Comparison of ENCODE assay signal across 27 cellular contexts in genomic region chr2:9328931-9329330, GRCh38.
"Had no signal": no experiment of that assay in that cellular context is flagged by ENCODE, and none has a peak within 500 bp of the region (broad histone marks: within the 10 kb centered on the region; RNA-seq: fewer than 3 reads in every experiment).

No MANE protein-coding gene starts in this region.

- H3K9me3 Mint-ChIP-seq: activated T-cell treated with anti-CD3 and anti-CD28 coated beads, Interleukin-2, amount 50 U/mL, for 72 hours; naive thymus-derived CD4-positive, alpha-beta T cell; T-helper 1 cell treated with Interleukin-12 subunit alpha and Interleukin-12 subunit beta and Interleukin-4 antibody, amounts not matched to agents 30 μg/mL and 1 μg/mL, for 36 hours had no signal

- DNase-seq: activated CD4-positive, alpha-beta T cell treated with anti-CD3 and anti-CD28 coated beads, Interleukin-2, amount 50 U/mL, for 1 hour; activated CD4-positive, CD25-positive, alpha-beta regulatory T cell treated with anti-CD3 and anti-CD28 coated beads, Interleukin-2, amount 50 U/mL, for 72 hours; activated CD8-positive, alpha-beta memory T cell treated with anti-CD3 and anti-CD28 coated beads, Interleukin-2, amount 50 U/mL, for 4 hours; activated effector memory CD4-positive, alpha-beta T cell treated with anti-CD3 and anti-CD28 coated beads, Interleukin-2, amount 50 U/mL, for 16 hours; activated naive CD4-positive, alpha-beta T cell treated with anti-CD3 and anti-CD28 coated beads, Interleukin-2, amount 50 U/mL, for 16 hours; activated T-cell treated with anti-CD3 and anti-CD28 coated beads, Interleukin-2, amount 50 U/mL, for 72 hours; erythroblast; gastrocnemius medialis; head of caudate nucleus; kidney; naive thymus-derived CD4-positive, alpha-beta T cell; posterior cingulate gyrus; retina; stimulated activated CD4-positive, alpha-beta T cell treated with anti-CD3 and anti-CD28 coated beads, Interleukin-12 subunit alpha, Interleukin-12 subunit beta, amount 100 ng/mL, for 4 hours; stimulated activated CD4-positive, alpha-beta T cell treated with anti-CD3 and anti-CD28 coated beads, Interleukin-1b, Interleukin-23, amount 100 ng/mL, for 48 hours; stimulated activated CD8-positive, alpha-beta memory T cell treated with anti-CD3 and anti-CD28 coated beads, Interleukin-4, amount 100 ng/mL, for 48 hours; stimulated activated naive CD8-positive, alpha-beta T cell treated with anti-CD3 and anti-CD28 coated beads, Interleukin-15, Interleukin-2, amounts not matched to agents 100 U/mL and 50 U/mL, for 24 hours; substantia nigra had no signal

- H3K4me3 Mint-ChIP-seq: activated T-cell treated with anti-CD3 and anti-CD28 coated beads, Interleukin-2, amount 50 U/mL, for 72 hours; naive thymus-derived CD4-positive, alpha-beta T cell; T-helper 1 cell treated with Interleukin-12 subunit alpha and Interleukin-12 subunit beta and Interleukin-4 antibody, amounts not matched to agents 30 μg/mL and 1 μg/mL, for 36 hours had no signal

- ATAC-seq: activated T-cell treated with anti-CD3 and anti-CD28 coated beads, Interleukin-2, amount 50 U/mL, for 72 hours; gastrocnemius medialis; left lobe of liver; naive thymus-derived CD4-positive, alpha-beta T cell; stimulated activated naive CD8-positive, alpha-beta T cell treated with anti-CD3 and anti-CD28 coated beads, Interleukin-15, Interleukin-2, amounts not matched to agents 100 U/mL and 50 U/mL, for 24 hours had no signal

- H3K4me1 Mint-ChIP-seq: naive thymus-derived CD4-positive, alpha-beta T cell had no signal

- H3K27me3 ChIP-seq: breast epithelium, gastrocnemius medialis, neutrophil, transverse colon, vagina had no signal

- H3K27ac ChIP-seq: gastrocnemius medialis, neutrophil, vagina, VCaP had no signal

- H3K9me3 ChIP-seq: breast epithelium, gastrocnemius medialis, mucosa of descending colon, neutrophil, transverse colon, vagina had no signal

- H3K27ac Mint-ChIP-seq: activated T-cell treated with anti-CD3 and anti-CD28 coated beads, Interleukin-2, amount 50 U/mL, for 72 hours; T-helper 1 cell treated with Interleukin-12 subunit alpha and Interleukin-12 subunit beta and Interleukin-4 antibody, amounts not matched to agents 30 μg/mL and 1 μg/mL, for 36 hours had no signal

- H3K4me1 ChIP-seq: breast epithelium had no signal

- H3K36me3 Mint-ChIP-seq: naive thymus-derived CD4-positive, alpha-beta T cell had no signal

- H3K36me3 ChIP-seq: breast epithelium, gastrocnemius medialis, neutrophil had no signal

- H3K4me3 ChIP-seq: breast epithelium, coronary artery, gastrocnemius medialis, mucosa of descending colon, transverse colon, vagina had no signal
